Comparison of ENCODE assay signal across 18 cellular contexts in the genomic region with DNA sequence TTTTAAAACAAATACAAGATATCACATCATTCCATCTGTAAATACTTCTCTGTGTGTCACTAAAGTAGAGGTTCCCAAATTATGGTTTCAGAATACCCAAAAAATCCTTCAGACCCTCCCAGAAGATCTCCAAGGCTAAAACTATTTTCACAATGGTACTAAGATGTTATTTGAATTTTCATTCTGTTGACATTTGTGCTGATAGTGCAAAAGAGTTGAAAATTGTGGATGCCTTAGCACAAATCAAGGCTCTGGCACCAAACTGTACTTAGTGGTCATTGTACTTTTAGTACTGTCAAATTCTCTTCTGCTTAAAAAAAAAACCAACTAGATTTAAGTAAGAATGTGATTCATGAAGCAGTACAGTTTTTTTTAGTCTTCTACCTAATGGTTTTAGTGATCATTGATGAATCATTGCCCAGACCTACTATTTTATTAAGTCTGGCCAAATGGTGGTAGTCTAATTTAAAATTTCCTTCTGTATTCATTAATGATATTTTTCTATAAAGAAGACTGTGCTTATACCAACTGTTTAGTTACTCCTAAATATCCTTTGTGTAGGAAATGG. TPM values are rescaled to one million over a fixed set of nuclear protein-coding genes. Genes with fewer than 3 reads are reported as not detected.
DNase-seq lines count a peak whose midpoint lies in the region; ATAC-seq and TF ChIP-seq lines count a peak whose summit lies in the region.
"Had no signal": no experiment of that assay in that cellular context is flagged by ENCODE, and none has a peak within 500 bp of the region (broad histone marks: within the 10 kb centered on the region; RNA-seq: fewer than 3 reads in every experiment).

No MANE protein-coding gene starts in this region.

- TF ChIP-seq POLR2A in adrenal gland (IDR thresholded peaks at IDR 0.05) (no peak), upper lobe of left lung (IDR thresholded peaks at IDR 0.05) (no peak)

- ATAC-seq in upper lobe of left lung (ENCODE audit: low FRiP score in 2 of 2) (no peak), HG03469 (IDR thresholded peaks at IDR 0.05; ENCODE audit: unreplicated experiment) (no peak)

- intact Hi-C loops in adrenal gland (cut with DNase I), result no loop called here

- no peak for TF ChIP-seq CTCF in adrenal gland (IDR thresholded peaks at IDR 0.05)
- TF ChIP-seq CTCF in foreskin fibroblast (IDR thresholded peaks at IDR 0.05; ENCODE audit: low read depth, low read length), result no peak
- TF ChIP-seq CTCF in upper lobe of left lung (IDR thresholded peaks at IDR 0.05), result no peak

- H3K4me1 ChIP-seq in adrenal gland (replicated peaks in 1 of 2) (peaks cover 4 to 22% of the 10 kb centered on the region in 2 donors), upper lobe of left lung (peaks cover 0 to 8% (median 3%) of the 10 kb centered on the region in 4 donors)
- H3K4me1 ChIP-seq: prostate gland had no signal

- H3K9me3 ChIP-seq in adrenal gland (replicated peaks in 1 of 3) (no peaks in the 10 kb centered on the region), upper lobe of left lung (no peaks in the 10 kb centered on the region)
- H3K9me3 ChIP-seq: prostate gland had no signal

- H3K36me3 ChIP-seq in adrenal gland (replicated peaks in 1 of 2) (no peaks in the 10 kb centered on the region), upper lobe of left lung (no peaks in the 10 kb centered on the region)
- H3K36me3 ChIP-seq: heart left ventricle, prostate gland had no signal

- H3K27me3 ChIP-seq in adrenal gland, result no peaks in the 10 kb centered on the region
- H3K27me3 ChIP-seq in upper lobe of left lung, result no peaks in the 10 kb centered on the region
- H3K27me3 ChIP-seq: heart left ventricle had no signal

- TF ChIP-seq EP300 in upper lobe of left lung (IDR thresholded peaks at IDR 0.05), result no peak

- DNase-seq in NOMO-1 treated with DMSO at 0.1 percent for 48 hours (lab: John Stamatoyannopoulos, UW; ENCODE audit: unreplicated experiment) (peak; percentile 31), NOMO-1 treated with dmso at 0.1 percent for 144 hours (lab: John Stamatoyannopoulos, UW; ENCODE audit: unreplicated experiment) (no peak), adrenal gland (no peak), foreskin fibroblast (peak; percentile 29 to 56), upper lobe of left lung (no peak), SW480 (ENCODE audit: low spot score) (no peak), glomerular visceral epithelial cell (ENCODE audit: extremely low spot score) (no peak)
- DNase-seq: 8988T; activated CD4-positive, alpha-beta T cell treated with anti-CD3 and anti-CD28 coated beads for 48 hours; activated naive CD4-positive, alpha-beta T cell treated with anti-CD3 and anti-CD28 coated beads, Interleukin-2, amount 10 ng/mL, durations not matched to agents 7 days and 5 days; CD8-positive, alpha-beta memory T cell; heart left ventricle; KBM-7; kidney; NCI-H187 treated with DMSO at 0.1 percent for 48 hours; T-helper 9 cell had no signal

- H3K27ac ChIP-seq in adrenal gland (peak overlapping the region in 3 of 5 donors; percentile 14 to 75 (median 37)), upper lobe of left lung (peak overlapping the region in 3 of 4 donors; percentile 64 to 78 (median 70))
- H3K27ac ChIP-seq: heart left ventricle, prostate gland had no signal

- no peak overlapping the region for H3K4me3 ChIP-seq in adrenal gland
- H3K4me3 ChIP-seq in foreskin fibroblast (ENCODE audit: low read depth in 1 of 2, low read length in 2 of 2), result no peak overlapping the region
- H3K4me3 ChIP-seq in upper lobe of left lung, result no peak overlapping the region
- H3K4me3 ChIP-seq: heart left ventricle, prostate gland had no signal

RNA-seq across cellular contexts. Expression of a gene that starts 50.5 kb away (rescaled TPM):
- total RNA-seq in adrenal gland (10 to 100 TPM; 23.9 to 70.2 (median 32.2) TPM), upper lobe of left lung (10 to 100 TPM; 17.1 to 69.1 (median 19.0) TPM)
- 10 to 100 TPM in 1 of 3 donors, 1 to 10 TPM in 2; 6.8 to 22.3 (median 7.5) TPM for polyA plus RNA-seq in adrenal gland

Comparison
In these comparisons a context has a peak if more than half of its experiments do, and no peak if none do; other contexts are left out.
1. DNase-seq: peak in NOMO-1 treated with DMSO at 0.1 percent for 48 hours (single experiment) and foreskin fibroblast (2 of 2); none in NOMO-1 treated with dmso at 0.1 percent for 144 hours (single experiment), adrenal gland (0 of 7), upper lobe of left lung (0 of 2), SW480 (single experiment) and glomerular visceral epithelial cell (single experiment).